In the genomic region with DNA sequence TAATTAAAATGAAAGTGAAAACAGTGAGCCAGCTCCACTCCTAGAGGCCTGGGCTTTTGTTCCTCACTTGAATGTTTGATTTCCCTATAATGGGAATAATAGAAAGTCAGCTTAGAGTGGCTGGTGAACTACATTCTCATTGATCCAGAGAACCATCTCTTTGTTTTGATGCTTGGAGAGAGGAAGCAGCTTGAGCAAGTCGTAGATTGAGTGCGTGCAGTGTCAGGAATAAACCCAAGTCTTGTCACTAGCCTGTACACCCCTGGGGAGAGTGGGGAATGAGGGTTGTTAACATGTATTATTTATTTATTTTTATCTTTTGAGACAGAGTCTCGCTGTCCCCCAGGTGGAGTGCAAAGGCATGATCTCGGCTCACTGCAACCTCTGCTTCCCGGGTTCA, we compare ENCODE assay signal across 8 cellular contexts. TPM values are rescaled to one million over a fixed set of nuclear protein-coding genes. Genes with fewer than 3 reads are reported as not detected.
DNase-seq lines count a peak whose midpoint lies in the region; ATAC-seq and TF ChIP-seq lines count a peak whose summit lies in the region.

No MANE protein-coding gene starts in this region.

- no peak for TF ChIP-seq CTCF in BE2C (IDR thresholded peaks at IDR 0.05; ENCODE audit: low read depth, low read length)
- no peak for TF ChIP-seq CTCF in LNCaP clone FGC (IDR thresholded peaks at IDR 0.05; ENCODE audit: control insufficient read depth, extremely low read depth, insufficient read depth)
- no peak for TF ChIP-seq CTCF in brain microvascular endothelial cell (IDR thresholded peaks at IDR 0.05; ENCODE audit: low read depth, low read length, missing control alignments)

- H3K27me3 ChIP-seq in BE2C = no peaks in the 10 kb centered on the region
- no peaks in the 10 kb centered on the region for H3K27me3 ChIP-seq in brain microvascular endothelial cell (replicated peaks)

- no peak for ATAC-seq in GM18909 (IDR thresholded peaks at IDR 0.05; ENCODE audit: poor library complexity, unreplicated experiment)

- 0 out of 2 replicates have a peak, but pooled peaks cover 4% of the 10 kb centered on the region for H3K4me1 ChIP-seq in BE2C

- no peaks in the 10 kb centered on the region for H3K9me3 ChIP-seq in BE2C

- in situ Hi-C loops in brain microvascular endothelial cell (cut with HindIII; ENCODE audit: low pct_ligation_motif_present, low sequenced_read_pairs) = loop anchor here (25.0 kb wide), 1 partner anchor 439 kb away; no protein-coding TSS in a partner anchor
- in situ Hi-C loops in KBM-7 (cut with MboI; ENCODE audit: low pct_unique_long_range_greater_than_20kb, low sequenced_read_pairs) = no loop called here

- peak overlapping the region; percentile 98 for H3K27ac ChIP-seq in brain microvascular endothelial cell

- H3K4me3 ChIP-seq in BE2C (ENCODE audit: low read depth, low read length) = peak overlapping the region; percentile 93
- H3K4me3 ChIP-seq in LNCaP clone FGC (ENCODE audit: low read depth, low read length) = peak overlapping the region; percentile 77
- peak overlapping the region; percentile 99 for H3K4me3 ChIP-seq in brain microvascular endothelial cell (ENCODE audit: low read depth, low read length)

- DNase-seq in BE2C = no peak
- no peak for DNase-seq in LNCaP clone FGC (ENCODE audit: low read depth)
- no peak for DNase-seq in brain microvascular endothelial cell
- peak; percentile 44 to 56 for DNase-seq in lung microvascular endothelial cell (ENCODE audit: low read depth in 2 of 2)
- no peak for DNase-seq in HUDEP-2 (lab: John Stamatoyannopoulos, UW; ENCODE audit: unreplicated experiment in 76 of 76)
- no peak for DNase-seq in KBM-7
- no peak for DNase-seq in 8988T

- H3K36me3 ChIP-seq in BE2C = peaks cover 21% of the 10 kb centered on the region
- peaks cover 3% of the 10 kb centered on the region for H3K36me3 ChIP-seq in brain microvascular endothelial cell (replicated peaks)

RNA-seq across cellular contexts. Expression of a gene that starts 0.9 kb away (rescaled TPM):
- polyA plus RNA-seq in BE2C (2012; ENCODE audit: insufficient read depth, insufficient read length, low read depth) = 183 TPM
- total RNA-seq in lung microvascular endothelial cell = 48.6 and 54.6 TPM in 2 replicates

RNA-seq across cellular contexts. Expression of a gene that starts 12.8 kb away (rescaled TPM):
- polyA plus RNA-seq in BE2C (2012; ENCODE audit: insufficient read depth, insufficient read length, low read depth) = 57.6 TPM
- 93.1 and 227 TPM in 2 replicates for total RNA-seq in lung microvascular endothelial cell

RNA-seq across cellular contexts. Expression of a gene that starts 39.7 kb away (rescaled TPM):
- 11.3 TPM for polyA plus RNA-seq in BE2C (2012; ENCODE audit: insufficient read depth, insufficient read length, low read depth)
- 27.5 and 48.6 TPM in 2 replicates for total RNA-seq in lung microvascular endothelial cell

Comparison
In these comparisons a context has a peak if more than half of its experiments do, and no peak if none do; other contexts are left out.
1. DNase-seq: peak in lung microvascular endothelial cell (2 of 2); none in BE2C (single experiment), LNCaP clone FGC (single experiment), brain microvascular endothelial cell (single experiment), HUDEP-2 (0 of 76), KBM-7 (single experiment) and 8988T (single experiment).
2. Peak in every context shown above with its lines, with median percentiles within 50 percentile points of each other: H3K4me3 ChIP-seq.